Comparison of ENCODE assay signal across 21 cellular contexts in genomic region chr5:141345327-141345726, GRCh38. TPM values are rescaled to one million over a fixed set of nuclear protein-coding genes. Genes with fewer than 3 reads are reported as not detected.
"Had no signal": no experiment of that assay in that cellular context is flagged by ENCODE, and none has a peak within 500 bp of the region (broad histone marks: within the 10 kb centered on the region; RNA-seq: fewer than 3 reads in every experiment).

No MANE protein-coding gene starts in this region.

- DNase-seq: activated B cell treated with CpG ODN at 0.5 μM for 24 hours; activated CD4-positive, alpha-beta memory T cell treated with anti-CD3 and anti-CD28 coated beads for 36 hours; activated CD4-positive, alpha-beta T cell treated with anti-CD3 and anti-CD28 coated beads for 36 hours; activated effector memory CD4-positive, alpha-beta T cell treated with Interleukin-2 at 50 U/mL for 16 hours; activated naive CD4-positive, alpha-beta T cell treated with anti-CD3 and anti-CD28 coated beads for 36 hours; activated naive CD8-positive, alpha-beta T cell treated with anti-CD3 and anti-CD28 coated beads, Interleukin-2, amount 50 U/mL, for 24 hours; activated T-cell treated with anti-CD3 and anti-CD28 coated beads, Interleukin-2, amount 50 U/mL, for 72 hours; cerebellar nuclear complex; cortex of kidney; erythroblast; foreskin fibroblast; kidney; naive thymus-derived CD8-positive, alpha-beta T cell; spleen; stimulated activated CD4-positive, alpha-beta T cell treated with anti-CD3 and anti-CD28 coated beads, Interleukin-4, amount 100 ng/mL, for 1 hour; stimulated activated naive CD4-positive, alpha-beta T cell; T1000; thyroid gland had no signal

- H3K27me3 ChIP-seq: thyroid gland had no signal

- H3K4me1 Mint-ChIP-seq: activated B cell treated with CpG ODN at 0.5 μM for 24 hours; activated CD4-positive, alpha-beta T cell treated with anti-CD3 and anti-CD28 coated beads for 36 hours; activated naive CD8-positive, alpha-beta T cell treated with anti-CD3 and anti-CD28 coated beads, Interleukin-2, amount 50 U/mL, for 24 hours; mesothelial cell of epicardium; naive thymus-derived CD8-positive, alpha-beta T cell had no signal

- H3K27ac ChIP-seq: prostate gland, spleen, thyroid gland had no signal

- H3K4me3 ChIP-seq: prostate gland, spleen, thyroid gland had no signal

- H3K4me1 ChIP-seq: prostate gland, spleen, thyroid gland had no signal

- H3K4me3 Mint-ChIP-seq: activated B cell treated with CpG ODN at 0.5 μM for 24 hours; activated CD4-positive, alpha-beta memory T cell treated with anti-CD3 and anti-CD28 coated beads for 36 hours; activated CD4-positive, alpha-beta T cell treated with anti-CD3 and anti-CD28 coated beads for 36 hours; activated naive CD4-positive, alpha-beta T cell treated with anti-CD3 and anti-CD28 coated beads for 36 hours; activated naive CD8-positive, alpha-beta T cell treated with anti-CD3 and anti-CD28 coated beads, Interleukin-2, amount 50 U/mL, for 24 hours; activated T-cell treated with anti-CD3 and anti-CD28 coated beads, Interleukin-2, amount 50 U/mL, for 72 hours; mesothelial cell of epicardium; T-helper 1 cell treated with Interleukin-12 subunit alpha and Interleukin-12 subunit beta and Interleukin-4 antibody, amounts not matched to agents 30 μg/mL and 1 μg/mL, for 36 hours had no signal

- ATAC-seq: activated CD4-positive, alpha-beta T cell treated with anti-CD3 and anti-CD28 coated beads for 36 hours; activated naive CD8-positive, alpha-beta T cell treated with anti-CD3 and anti-CD28 coated beads, Interleukin-2, amount 50 U/mL, for 24 hours; activated T-cell treated with anti-CD3 and anti-CD28 coated beads, Interleukin-2, amount 50 U/mL, for 72 hours; naive thymus-derived CD8-positive, alpha-beta T cell had no signal

- H3K36me3 ChIP-seq: prostate gland, spleen, thyroid gland had no signal

- H3K9me3 ChIP-seq: prostate gland, thyroid gland had no signal

- H3K27ac Mint-ChIP-seq: activated B cell treated with CpG ODN at 0.5 μM for 24 hours; activated CD4-positive, alpha-beta memory T cell treated with anti-CD3 and anti-CD28 coated beads for 36 hours; activated CD4-positive, alpha-beta T cell treated with anti-CD3 and anti-CD28 coated beads for 36 hours; activated naive CD4-positive, alpha-beta T cell treated with anti-CD3 and anti-CD28 coated beads for 36 hours; activated naive CD8-positive, alpha-beta T cell treated with anti-CD3 and anti-CD28 coated beads, Interleukin-2, amount 50 U/mL, for 24 hours; activated T-cell treated with anti-CD3 and anti-CD28 coated beads, Interleukin-2, amount 50 U/mL, for 72 hours; mesothelial cell of epicardium; naive thymus-derived CD8-positive, alpha-beta T cell; T-helper 1 cell treated with Interleukin-12 subunit alpha and Interleukin-12 subunit beta and Interleukin-4 antibody, amounts not matched to agents 30 μg/mL and 1 μg/mL, for 36 hours had no signal

RNA-seq across cellular contexts. Expression of gene PCDHGA3, which starts 1.7 kb away (rescaled TPM):
- total RNA-seq: activated CD4-positive, alpha-beta memory T cell treated with anti-CD3 and anti-CD28 coated beads for 36 hours; activated CD4-positive, alpha-beta T cell treated with anti-CD3 and anti-CD28 coated beads for 36 hours; activated naive CD4-positive, alpha-beta T cell treated with anti-CD3 and anti-CD28 coated beads for 36 hours; naive thymus-derived CD8-positive, alpha-beta T cell had no signal

RNA-seq across cellular contexts. Expression of gene PCDHGB1, which starts 4.6 kb away (rescaled TPM):
- total RNA-seq: activated CD4-positive, alpha-beta memory T cell treated with anti-CD3 and anti-CD28 coated beads for 36 hours; activated CD4-positive, alpha-beta T cell treated with anti-CD3 and anti-CD28 coated beads for 36 hours; activated naive CD4-positive, alpha-beta T cell treated with anti-CD3 and anti-CD28 coated beads for 36 hours had no signal
- polyA plus RNA-seq: naive thymus-derived CD8-positive, alpha-beta T cell had no signal

RNA-seq across cellular contexts. Expression of gene PCDHGA2, which starts 6.8 kb away (rescaled TPM):
- total RNA-seq: activated CD4-positive, alpha-beta memory T cell treated with anti-CD3 and anti-CD28 coated beads for 36 hours; activated CD4-positive, alpha-beta T cell treated with anti-CD3 and anti-CD28 coated beads for 36 hours; activated naive CD4-positive, alpha-beta T cell treated with anti-CD3 and anti-CD28 coated beads for 36 hours had no signal
- polyA plus RNA-seq: naive thymus-derived CD8-positive, alpha-beta T cell had no signal

RNA-seq across cellular contexts. Expression of gene PCDHGA4, which starts 9.5 kb away (rescaled TPM):
- total RNA-seq: activated naive CD4-positive, alpha-beta T cell treated with anti-CD3 and anti-CD28 coated beads for 36 hours had no signal
- polyA plus RNA-seq: naive thymus-derived CD8-positive, alpha-beta T cell had no signal

RNA-seq across cellular contexts. Expression of gene PCDHGB2, which starts 14.5 kb away (rescaled TPM):
- total RNA-seq: activated naive CD4-positive, alpha-beta T cell treated with anti-CD3 and anti-CD28 coated beads for 36 hours had no signal
